ENCODE assay signal across 18 cellular contexts in genomic region chr2:121386707-121387106, GRCh38.
A peak's percentile ranks its signal among the peaks of the same experiment; 100 is the strongest.
DNase-seq lines count a peak whose midpoint lies in the region; ATAC-seq and TF ChIP-seq lines count a peak whose summit lies in the region.
"Had no signal": no experiment of that assay in that cellular context is flagged by ENCODE, and none has a peak within 500 bp of the region (broad histone marks: within the 10 kb centered on the region; RNA-seq: fewer than 3 reads in every experiment).

No MANE protein-coding gene starts in this region.

- H3K4me1 Mint-ChIP-seq in MCF 10A (ENCODE audit: insufficient read depth, unreplicated experiment) = peaks cover 22% of the 10 kb centered on the region
- H3K4me1 Mint-ChIP-seq: naive B cell had no signal

- H3K4me3 Mint-ChIP-seq in MCF 10A (ENCODE audit: unreplicated experiment) = peak overlapping the region; percentile 35
- H3K4me3 Mint-ChIP-seq: H9, naive B cell had no signal

- peak; percentile 44 for DNase-seq in MCF 10A (ENCODE audit: unreplicated experiment)
- no peak for DNase-seq in breast epithelium (ENCODE audit: low spot score in 2 of 2)
- DNase-seq in fibroblast of pulmonary artery (ENCODE audit: low read depth) = peak; percentile 55
- DNase-seq in NCI-H1105 (lab: John Stamatoyannopoulos, UW) = no peak
- DNase-seq in midbrain (lab: John Stamatoyannopoulos, UW) = no peak
- DNase-seq in right atrium auricular region (ENCODE audit: low spot score) = no peak
- DNase-seq: amniotic stem cell, COR-L47, cortex of kidney, erythroblast, H9, left lung, naive B cell, NCI-H1105 treated with DMSO at 0.1 percent for 48 hours, pancreas, SHP77 had no signal

- H3K36me3 Mint-ChIP-seq in MCF 10A (ENCODE audit: insufficient read depth, unreplicated experiment) = peaks cover 57% of the 10 kb centered on the region

- BruUV-seq in MCF 10A (replicated peaks; lab: Mats Ljungman, UMichigan) = no TSS peak

- TF ChIP-seq POLR2A in breast epithelium (IDR thresholded peaks at IDR 0.05) = no peak

- peak overlapping the region; percentile 63 for H3K4me2 ChIP-seq in skeletal muscle satellite cell (ENCODE audit: low read length)

- H3K27me3 ChIP-seq in breast epithelium (no peaks in the 10 kb centered on the region), skeletal muscle satellite cell (ENCODE audit: control insufficient read depth, insufficient read depth, low read length) (no peaks in the 10 kb centered on the region), right atrium auricular region (no peaks in the 10 kb centered on the region)
- H3K27me3 ChIP-seq: left lung, pancreas had no signal

- intact Hi-C loops in MCF 10A (cut with micrococcal nuclease) = no loop called here
- intact Hi-C loops in breast epithelium (cut with DNase I; ENCODE audit: low total_unique reads) = no loop called here

- H3K27me3 Mint-ChIP-seq in MCF 10A (ENCODE audit: insufficient read depth, unreplicated experiment) = no peaks in the 10 kb centered on the region
- H3K27me3 Mint-ChIP-seq: naive B cell had no signal

- no peaks in the 10 kb centered on the region for H3K9me3 Mint-ChIP-seq in MCF 10A (ENCODE audit: unreplicated experiment)
- H3K9me3 Mint-ChIP-seq: H9, naive B cell had no signal

- POLR2A ChIA-PET in MCF 10A (lab: Yijun Ruan, JAX) = interaction anchor here (0.6 to 1.9 kb wide), 4 partner anchors 22 to 335 kb away, joined by 3 to 8 read pairs (median 4); partner anchors contain the start of gene RNU4ATAC

- CTCF ChIA-PET in MCF 10A (lab: Yijun Ruan, JAX) = interaction anchor here (1.1 to 2.2 kb wide), 3 partner anchors 16 to 291 kb away, joined by 3 to 10 read pairs (median 4); no protein-coding TSS in a partner anchor

- TF ChIP-seq CTCF in MCF 10A (IDR thresholded peaks at IDR 0.05; ENCODE audit: unreplicated experiment) = no peak
- no peak for TF ChIP-seq CTCF in breast epithelium (IDR thresholded peaks at IDR 0.05)
- TF ChIP-seq CTCF in fibroblast of pulmonary artery (IDR thresholded peaks at IDR 0.05; ENCODE audit: low read length, missing control alignments) = no peak
- no peak for TF ChIP-seq CTCF in right atrium auricular region (IDR thresholded peaks at IDR 0.05)

- H3K27ac ChIP-seq in breast epithelium (no peak overlapping the region), right atrium auricular region (no peak overlapping the region)
- H3K27ac ChIP-seq: left lung, pancreas had no signal

- no peaks in the 10 kb centered on the region for H3K9me3 ChIP-seq in breast epithelium
- no peaks in the 10 kb centered on the region for H3K9me3 ChIP-seq in skeletal muscle satellite cell (replicated peaks; ENCODE audit: low read length)
- H3K9me3 ChIP-seq in right atrium auricular region = no peaks in the 10 kb centered on the region
- H3K9me3 ChIP-seq: left lung, pancreas had no signal

- H3K36me3 ChIP-seq in breast epithelium (peaks cover 7% of the 10 kb centered on the region), skeletal muscle satellite cell (ENCODE audit: insufficient read depth, low read length) (peaks cover 60% of the 10 kb centered on the region), right atrium auricular region (peaks cover 50% of the 10 kb centered on the region)

- H3K4me1 ChIP-seq in breast epithelium (no peaks in the 10 kb centered on the region), skeletal muscle satellite cell (ENCODE audit: control insufficient read depth, insufficient read depth, low read length) (peaks cover 29% of the 10 kb centered on the region), right atrium auricular region (no peaks in the 10 kb centered on the region)
- H3K4me1 ChIP-seq: left lung, pancreas had no signal

- ATAC-seq in SK-N-SH treated with all-trans-retinoic acid at 6 μM for 48 hours = peak; percentile 51; the same call in 1 of the 3 replicates
- ATAC-seq: left lung, pancreas had no signal

- H3K27ac Mint-ChIP-seq in MCF 10A (ENCODE audit: low read depth, unreplicated experiment) = peak overlapping the region; percentile 75
- H3K27ac Mint-ChIP-seq: H9, naive B cell had no signal

- peak overlapping the region; percentile 44 for H3K9ac ChIP-seq in skeletal muscle satellite cell (ENCODE audit: low read depth, low read length)

- H3K4me3 ChIP-seq in breast epithelium (no peak overlapping the region), fibroblast of pulmonary artery (replicated peaks; ENCODE audit: low read depth, low read length) (no peak overlapping the region), skeletal muscle satellite cell (ENCODE audit: low read length) (no peak overlapping the region), right atrium auricular region (no peak overlapping the region)
- H3K4me3 ChIP-seq: left lung, pancreas had no signal

TF ChIP-seq in SK-N-SH treated with all-trans-retinoic acid at 6 μM for 48 hours, 23 proteins besides CTCF, POLR2A, EP300 and RAD21:
- TF ChIP-seq TOX (CRISPR knock-in tag; IDR thresholded peaks at IDR 0.05; ENCODE audit: borderline replicate concordance) (no peak), ARNTL (CRISPR knock-in tag; IDR thresholded peaks at IDR 0.05; ENCODE audit: borderline replicate concordance, low read depth) (no peak)

Comparison
In these comparisons a context has a peak if more than half of its experiments do, and no peak if none do; other contexts are left out.
1. DNase-seq: peak in MCF 10A (single experiment) and fibroblast of pulmonary artery (single experiment); none in breast epithelium (0 of 2), NCI-H1105 (single experiment), midbrain (single experiment) and right atrium auricular region (single experiment).